Comparison of ENCODE assay signal across 16 cellular contexts in genomic region chr18:36108601-36109000, GRCh38. TPM values are rescaled to one million over a fixed set of nuclear protein-coding genes. Genes with fewer than 3 reads are reported as not detected.
DNase-seq lines count a peak whose midpoint lies in the region; ATAC-seq, FAIRE-seq and TF ChIP-seq lines count a peak whose summit lies in the region.
"Had no signal": no experiment of that assay in that cellular context is flagged by ENCODE, and none has a peak within 500 bp of the region (broad histone marks: within the 10 kb centered on the region; RNA-seq: fewer than 3 reads in every experiment).

No MANE protein-coding gene starts in this region.

- no peaks in the 10 kb centered on the region for H3K9me3 ChIP-seq in Panc1 (ENCODE audit: control insufficient read depth, insufficient read depth, low read depth, low read length)

- peaks cover 6% of the 10 kb centered on the region; the same call in 1 of the 2 replicates for H3K36me3 ChIP-seq in Panc1 (ENCODE audit: control insufficient read depth, insufficient read depth, low read length)

- TSS peak; percentile 96 for BruUV-seq in Panc1 (replicated peaks; lab: Mats Ljungman, UMichigan)

- intact Hi-C loops in Panc1 (cut with micrococcal nuclease; ENCODE audit: unreplicated experiment), result no loop called here

- TF ChIP-seq CTCF in Panc1 (IDR thresholded peaks at IDR 0.05), result no peak

- POLR2A ChIA-PET in Panc1 (lab: Charles Lee), result no interaction called here

- H3K27ac ChIP-seq in Panc1 (ENCODE audit: low read length), result no peak overlapping the region
- H3K27ac ChIP-seq in epithelial cell of prostate, result no peak overlapping the region
- H3K27ac ChIP-seq: BLaER1 had no signal

- in situ Hi-C loops in Panc1 (cut with HindIII; ENCODE audit: low pct_unique_long_range_greater_than_20kb, low sequenced_read_pairs), result no loop called here

- CTCF ChIA-PET in Panc1 (lab: Charles Lee), result no interaction called here

- ATAC-seq in Panc1 (no peak), GM21825 (IDR thresholded peaks at IDR 0.05; ENCODE audit: unreplicated experiment) (no peak), GM18511 (IDR thresholded peaks at IDR 0.05; ENCODE audit: unreplicated experiment) (no peak)
- ATAC-seq: GM12878, GM23338 had no signal

- H3K4me1 ChIP-seq in Panc1 (ENCODE audit: control insufficient read depth, insufficient read depth, low read length), result no peaks in the 10 kb centered on the region
- H3K4me1 ChIP-seq: BLaER1 had no signal

- peak; percentile 21 for FAIRE-seq in G401.6 (lab: Jason Lieb, UNC)
- FAIRE-seq: GM12878, GM18507 had no signal

- no peak overlapping the region for H3K4me3 ChIP-seq in Panc1 (ENCODE audit: low read depth in 2 of 2, low read length in 2 of 2)
- H3K4me3 ChIP-seq: BLaER1, GM12878, GM23338 had no signal

- no peak for DNase-seq in Panc1 (ENCODE audit: low read depth, low spot score)
- peak; percentile 29 for DNase-seq in epithelial cell of prostate (ENCODE audit: low read depth, low spot score)
- no peak for DNase-seq in SHP77 treated with DMSO at 0.1 percent for 48 hours (lab: John Stamatoyannopoulos, UW)
- DNase-seq: AML-193; Calu3; CD4-positive, CD25-positive, alpha-beta regulatory T cell; DMS 273 treated with DMSO at 0.1 percent for 48 hours; H7; IMR-90 had no signal

- H3K27me3 ChIP-seq in Panc1 (ENCODE audit: control insufficient read depth, insufficient read depth, low read length), result no peaks in the 10 kb centered on the region
- H3K27me3 ChIP-seq: BLaER1 had no signal

RNA-seq across cellular contexts. Expression of gene SLC39A6, which starts 20.5 kb away (rescaled TPM):
- 47.6 TPM for total RNA-seq in Panc1 (2021; ENCODE audit: unreplicated experiment)
- polyA plus RNA-seq in Panc1 (2012; ENCODE audit: insufficient read length), result 33.9 TPM

RNA-seq across cellular contexts. Expression of gene ELP2, which starts 21.1 kb away (rescaled TPM):
- 48.8 TPM for total RNA-seq in Panc1 (2021; ENCODE audit: unreplicated experiment)
- 34.4 TPM for polyA plus RNA-seq in Panc1 (2012; ENCODE audit: insufficient read length)

RNA-seq across cellular contexts. Expression of gene RPRD1A, which starts 41.2 kb away (rescaled TPM):
- 44.0 TPM for total RNA-seq in Panc1 (2021; ENCODE audit: unreplicated experiment)
- 40.6 TPM for polyA plus RNA-seq in Panc1 (2012; ENCODE audit: insufficient read length)
